ENCODE assay signal across 22 cellular contexts in the genomic region with DNA sequence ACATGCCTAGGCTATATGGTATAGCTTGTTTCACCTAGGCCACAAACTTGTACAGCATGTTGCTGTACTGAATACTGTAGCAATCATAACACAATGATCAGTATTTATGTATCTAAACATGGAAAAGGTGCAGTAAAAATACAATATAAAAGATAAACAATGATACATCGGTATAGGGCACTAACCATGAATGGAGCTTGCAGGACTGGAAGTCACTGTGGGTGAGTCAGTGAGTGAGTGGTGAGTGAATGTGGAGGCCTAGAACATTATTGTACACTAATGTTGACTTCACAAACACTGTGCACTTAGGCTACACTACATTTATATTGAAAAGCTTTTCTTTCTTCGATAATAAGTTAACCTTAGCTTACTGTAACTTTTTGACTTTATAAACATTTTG. TPM values are rescaled to one million over a fixed set of nuclear protein-coding genes. Genes with fewer than 3 reads are reported as not detected.
"Had no signal": no experiment of that assay in that cellular context is flagged by ENCODE, and none has a peak within 500 bp of the region (broad histone marks: within the 10 kb centered on the region; RNA-seq: fewer than 3 reads in every experiment).

No MANE protein-coding gene starts in this region.

- H3K9me3 Mint-ChIP-seq: activated naive CD4-positive, alpha-beta T cell treated with anti-CD3 and anti-CD28 coated beads, Interleukin-2, amount 50 U/mL, for 72 hours; stimulated activated naive CD8-positive, alpha-beta T cell treated with anti-CD3 and anti-CD28 coated beads, Interleukin-15, Interleukin-2, amounts not matched to agents 100 ng/mL and 50 ng/mL, for 24 hours had no signal

- H3K36me3 Mint-ChIP-seq: activated naive CD4-positive, alpha-beta T cell treated with anti-CD3 and anti-CD28 coated beads, Interleukin-2, amount 50 U/mL, for 72 hours; natural killer cell; WTC11 had no signal

- H3K27ac Mint-ChIP-seq: activated CD8-positive, alpha-beta T cell treated with anti-CD3 and anti-CD28 coated beads for 36 hours; activated naive CD4-positive, alpha-beta T cell treated with anti-CD3 and anti-CD28 coated beads, Interleukin-2, amount 50 U/mL, for 72 hours; natural killer cell; stimulated activated naive CD8-positive, alpha-beta T cell treated with anti-CD3 and anti-CD28 coated beads, Interleukin-15, Interleukin-2, amounts not matched to agents 100 ng/mL and 50 ng/mL, for 24 hours; T-helper 1 cell treated with Interleukin-12 subunit alpha and Interleukin-12 subunit beta and Interleukin-4 antibody, amounts not matched to agents 30 μg/mL and 1 μg/mL, for 36 hours; WTC11 had no signal

- DNase-seq: activated CD4-positive, alpha-beta T cell treated with anti-CD3 and anti-CD28 coated beads for 48 hours; activated CD8-positive, alpha-beta T cell treated with anti-CD3 and anti-CD28 coated beads for 36 hours; activated effector memory CD4-positive, alpha-beta T cell treated with anti-CD3 and anti-CD28 coated beads, Interleukin-2, amount 50 U/mL, for 16 hours; activated T-cell treated with anti-CD3 and anti-CD28 coated beads, Interleukin-2, amount 50 U/mL, for 48 hours; amniotic stem cell; body of pancreas; cortex of kidney; effector CD8-positive, alpha-beta T cell; hippocampal formation; kidney; left ventricle myocardium inferior; mesenchymal stem cell; natural killer cell; trophoblast cell had no signal

- H3K27me3 Mint-ChIP-seq: activated CD8-positive, alpha-beta T cell treated with anti-CD3 and anti-CD28 coated beads for 36 hours; stimulated activated naive CD8-positive, alpha-beta T cell treated with anti-CD3 and anti-CD28 coated beads, Interleukin-15, Interleukin-2, amounts not matched to agents 100 ng/mL and 50 ng/mL, for 24 hours had no signal

- H3K27ac ChIP-seq: body of pancreas, left ventricle myocardium inferior, neutrophil, suprapubic skin had no signal

- H3K4me3 ChIP-seq: body of pancreas, left ventricle myocardium inferior, smooth muscle cell, suprapubic skin had no signal

- ATAC-seq: activated CD8-positive, alpha-beta T cell treated with anti-CD3 and anti-CD28 coated beads for 36 hours; activated naive CD4-positive, alpha-beta T cell treated with anti-CD3 and anti-CD28 coated beads, Interleukin-2, amount 50 U/mL, for 72 hours; body of pancreas; natural killer cell; WTC11 had no signal

- H3K4me2 ChIP-seq: smooth muscle cell had no signal

- H3K27me3 ChIP-seq: body of pancreas, neutrophil, suprapubic skin had no signal

- H3K4me1 Mint-ChIP-seq: natural killer cell had no signal

- H3K4me3 Mint-ChIP-seq: activated CD8-positive, alpha-beta T cell treated with anti-CD3 and anti-CD28 coated beads for 36 hours; natural killer cell; stimulated activated naive CD8-positive, alpha-beta T cell treated with anti-CD3 and anti-CD28 coated beads, Interleukin-15, Interleukin-2, amounts not matched to agents 100 ng/mL and 50 ng/mL, for 24 hours; T-helper 1 cell treated with Interleukin-12 subunit alpha and Interleukin-12 subunit beta and Interleukin-4 antibody, amounts not matched to agents 30 μg/mL and 1 μg/mL, for 36 hours; WTC11 had no signal

- H3K4me1 ChIP-seq: body of pancreas, left ventricle myocardium inferior, suprapubic skin had no signal

- H3K36me3 ChIP-seq: left ventricle myocardium inferior, neutrophil, suprapubic skin had no signal

- H3K9me3 ChIP-seq: body of pancreas, left ventricle myocardium inferior, neutrophil, suprapubic skin had no signal

RNA-seq across cellular contexts. Expression of a gene that starts 45.6 kb away (rescaled TPM):
- total RNA-seq: endothelial cell of umbilical vein had no signal
- polyA plus RNA-seq: endothelial cell of umbilical vein had no signal
